ENCODE assay signal across 23 cellular contexts in the genomic region with DNA sequence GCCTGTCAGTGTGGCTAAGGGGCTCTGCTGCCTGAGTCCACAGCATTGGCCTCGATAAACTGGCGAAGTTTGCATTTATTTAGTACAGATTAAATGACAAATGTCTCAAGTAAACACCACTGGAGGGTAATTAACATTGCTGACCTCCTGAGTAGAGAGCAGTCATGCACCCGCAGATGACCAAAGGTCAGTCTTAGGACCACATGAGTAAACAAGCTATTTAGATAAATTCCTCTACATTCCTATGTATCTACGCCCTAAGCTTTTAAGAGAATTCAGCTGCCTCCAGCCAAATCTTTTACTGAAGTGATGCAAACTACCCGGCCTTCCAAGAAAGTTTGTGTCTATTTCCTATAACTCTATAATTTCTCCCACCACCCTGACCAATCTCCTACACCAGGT. TPM values are rescaled to one million over a fixed set of nuclear protein-coding genes. Genes with fewer than 3 reads are reported as not detected.
"Had no signal": no experiment of that assay in that cellular context is flagged by ENCODE, and none has a peak within 500 bp of the region (broad histone marks: within the 10 kb centered on the region; RNA-seq: fewer than 3 reads in every experiment).

No MANE protein-coding gene starts in this region.

- H3K36me3 ChIP-seq: gastrocnemius medialis, heart right ventricle, neutrophil, spleen had no signal

- DNase-seq: effector memory CD4-positive, alpha-beta T cell; gastrocnemius medialis; heart right ventricle; hypothalamus; mammary epithelial cell; mucosa of descending colon; naive thymus-derived CD8-positive, alpha-beta T cell; psoas muscle; retina; spleen; stimulated activated CD4-positive, alpha-beta T cell treated with anti-CD3 and anti-CD28 coated beads, Interleukin-15, amount 100 ng/mL, for 24 hours; stimulated activated CD4-positive, alpha-beta T cell treated with anti-CD3 and anti-CD28 coated beads, Interleukin-1b, Interleukin-23, amount 100 ng/mL, for 48 hours; stimulated activated CD4-positive, alpha-beta T cell treated with anti-CD3 and anti-CD28 coated beads, Interleukin-4, amount 100 ng/mL, for 24 hours; stimulated activated naive B cell treated with anti-CD40 and anti-IgM and Interleukin-4, amounts not matched to agents 10 μg/mL and 1 μg/mL and 100 μg/mL, for 72 hours had no signal

- H3K36me3 Mint-ChIP-seq: stimulated activated naive B cell treated with anti-CD40 and anti-IgM and Interleukin-4, amounts not matched to agents 10 μg/mL and 1 μg/mL and 100 μg/mL, for 72 hours; type B pancreatic cell had no signal

- H3K4me1 ChIP-seq: gastrocnemius medialis, heart right ventricle, psoas muscle, spleen had no signal

- H3K4me3 ChIP-seq: gastrocnemius medialis, heart right ventricle, mucosa of descending colon, psoas muscle, spleen had no signal

- H3K27ac Mint-ChIP-seq: stimulated activated naive B cell treated with anti-CD40 and anti-IgM and Interleukin-4, amounts not matched to agents 10 μg/mL and 1 μg/mL and 100 μg/mL, for 72 hours; type B pancreatic cell had no signal

- ATAC-seq: esophagus mucosa; gastrocnemius medialis; heart right ventricle; left lobe of liver; mucosa of descending colon; naive thymus-derived CD8-positive, alpha-beta T cell; psoas muscle; sciatic nerve; stimulated activated naive B cell treated with anti-CD40 and anti-IgM and Interleukin-4, amounts not matched to agents 10 μg/mL and 1 μg/mL and 100 μg/mL, for 72 hours had no signal

- H3K9me3 ChIP-seq: neutrophil had no signal

- H3K4me1 Mint-ChIP-seq: naive thymus-derived CD8-positive, alpha-beta T cell had no signal

- H3K4me3 Mint-ChIP-seq: naive thymus-derived CD8-positive, alpha-beta T cell; stimulated activated naive B cell treated with anti-CD40 and anti-IgM and Interleukin-4, amounts not matched to agents 10 μg/mL and 1 μg/mL and 100 μg/mL, for 72 hours; type B pancreatic cell had no signal

- H3K27ac ChIP-seq: gastrocnemius medialis, heart right ventricle, neutrophil, psoas muscle, spleen had no signal

RNA-seq across cellular contexts. Expression of a gene that starts 22.9 kb away (rescaled TPM):
- total RNA-seq: esophagus mucosa; fibroblast of villous mesenchyme; gastrocnemius medialis; lower leg skin; mesenteric fat pad; naive thymus-derived CD8-positive, alpha-beta T cell; osteoblast; psoas muscle; sciatic nerve had no signal

RNA-seq across cellular contexts. Expression of a gene that starts 37.2 kb away (rescaled TPM):
- total RNA-seq: fibroblast of villous mesenchyme had no signal
